ENCODE assay signal across 29 cellular contexts in the genomic region with DNA sequence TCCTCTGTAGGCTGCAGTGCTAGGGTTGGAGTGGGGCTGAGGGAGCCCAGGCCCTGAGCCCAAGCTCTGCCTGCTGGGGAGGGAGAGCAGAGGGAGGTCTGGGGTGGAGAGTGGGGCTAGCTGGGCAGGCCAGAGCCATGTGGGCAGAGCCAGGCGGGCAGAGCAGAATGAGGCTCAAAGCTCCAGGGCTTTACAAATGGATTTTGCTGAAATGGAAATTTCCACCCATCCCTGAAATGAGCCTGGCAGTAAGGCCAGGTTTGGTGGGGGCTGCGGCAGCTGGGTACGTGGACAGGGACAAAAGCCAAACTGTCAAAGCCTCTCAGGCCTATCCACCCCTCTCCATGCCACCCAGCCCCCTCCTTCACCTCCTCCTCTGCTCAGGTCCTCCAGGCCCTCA.
"Had no signal": no experiment of that assay in that cellular context is flagged by ENCODE, and none has a peak within 500 bp of the region (broad histone marks: within the 10 kb centered on the region; RNA-seq: fewer than 3 reads in every experiment).

No MANE protein-coding gene starts in this region.

- ATAC-seq: activated CD4-positive, CD25-positive, alpha-beta regulatory T cell treated with anti-CD3 and anti-CD28 coated beads, Interleukin-2, amount 50 U/mL, for 24 hours; activated CD8-positive, alpha-beta T cell treated with anti-CD3 and anti-CD28 coated beads for 36 hours; activated T-cell treated with anti-CD3 and anti-CD28 coated beads, Interleukin-2, amount 50 U/mL, for 4 hours; activated T-helper 17 cell treated with anti-CD3 and anti-CD28 coated beads, Interleukin-2, amount 50 U/mL, for 72 hours; body of pancreas; gastroesophageal sphincter; heart right ventricle; T-helper 17 cell had no signal

- H3K36me3 ChIP-seq: esophagus squamous epithelium, gastroesophageal sphincter, heart right ventricle, WERI-Rb-1 had no signal

- H3K4me3 ChIP-seq: body of pancreas, esophagus squamous epithelium, gastroesophageal sphincter, heart right ventricle, hepatocyte had no signal

- H3K9me3 ChIP-seq: body of pancreas, esophagus squamous epithelium, gastroesophageal sphincter, heart right ventricle had no signal

- DNase-seq: activated B cell treated with CpG ODN at 0.5 μM for 24 hours; activated CD4-positive, alpha-beta T cell treated with anti-CD3 and anti-CD28 coated beads for 48 hours; activated CD4-positive, alpha-beta T cell treated with anti-CD3 and anti-CD28 coated beads, Interleukin-2, amount 50 U/mL, for 1 hour; activated CD4-positive, alpha-beta T cell treated with anti-CD3 and anti-CD28 coated beads, Interleukin-2, amount 50 U/mL, for 48 hours; activated CD8-positive, alpha-beta memory T cell treated with anti-CD3 and anti-CD28 coated beads for 24 hours; activated CD8-positive, alpha-beta T cell treated with anti-CD3 and anti-CD28 coated beads for 36 hours; activated effector memory CD4-positive, alpha-beta T cell treated with Interleukin-2 at 50 U/mL for 16 hours; activated gamma-delta T cell treated with Interleukin-2 at 50 U/mL for 16 hours; activated naive CD4-positive, alpha-beta T cell treated with anti-CD3 and anti-CD28 coated beads, Interleukin-2, amount 50 U/mL, for 16 hours; activated naive CD4-positive, alpha-beta T cell treated with Interleukin-2 at 50 U/mL for 16 hours; activated T-cell treated with anti-CD3 and anti-CD28 coated beads, Interleukin-2, amount 50 U/mL, for 4 hours; amniotic stem cell; aorta; body of pancreas; cerebellar nuclear complex; cortex of kidney; dermis blood vessel endothelial cell; effector CD8-positive, alpha-beta T cell; esophagus squamous epithelium; foreskin melanocyte; heart right ventricle; T-helper 17 cell; T1000; WERI-Rb-1 had no signal

- H3K4me2 ChIP-seq: hepatocyte had no signal

- H3K27ac ChIP-seq: body of pancreas, epithelial cell of prostate, esophagus squamous epithelium, gastroesophageal sphincter, heart right ventricle, hepatocyte, WERI-Rb-1 had no signal

- H3K4me1 ChIP-seq: body of pancreas, esophagus squamous epithelium, gastroesophageal sphincter had no signal

- H3K79me2 ChIP-seq: hepatocyte had no signal

- H2AFZ ChIP-seq: hepatocyte had no signal
